Comparison of ENCODE assay signal across 1 cellular context in genomic region chr2:230650585-230651137, GRCh38.
TF ChIP-seq lines count a peak whose summit lies in the region.

No MANE protein-coding gene starts in this region.

TF ChIP-seq in H1, 55 proteins besides CTCF, POLR2A, EP300 and RAD21 (continued from another document):
- TF ChIP-seq, protein P1, sequence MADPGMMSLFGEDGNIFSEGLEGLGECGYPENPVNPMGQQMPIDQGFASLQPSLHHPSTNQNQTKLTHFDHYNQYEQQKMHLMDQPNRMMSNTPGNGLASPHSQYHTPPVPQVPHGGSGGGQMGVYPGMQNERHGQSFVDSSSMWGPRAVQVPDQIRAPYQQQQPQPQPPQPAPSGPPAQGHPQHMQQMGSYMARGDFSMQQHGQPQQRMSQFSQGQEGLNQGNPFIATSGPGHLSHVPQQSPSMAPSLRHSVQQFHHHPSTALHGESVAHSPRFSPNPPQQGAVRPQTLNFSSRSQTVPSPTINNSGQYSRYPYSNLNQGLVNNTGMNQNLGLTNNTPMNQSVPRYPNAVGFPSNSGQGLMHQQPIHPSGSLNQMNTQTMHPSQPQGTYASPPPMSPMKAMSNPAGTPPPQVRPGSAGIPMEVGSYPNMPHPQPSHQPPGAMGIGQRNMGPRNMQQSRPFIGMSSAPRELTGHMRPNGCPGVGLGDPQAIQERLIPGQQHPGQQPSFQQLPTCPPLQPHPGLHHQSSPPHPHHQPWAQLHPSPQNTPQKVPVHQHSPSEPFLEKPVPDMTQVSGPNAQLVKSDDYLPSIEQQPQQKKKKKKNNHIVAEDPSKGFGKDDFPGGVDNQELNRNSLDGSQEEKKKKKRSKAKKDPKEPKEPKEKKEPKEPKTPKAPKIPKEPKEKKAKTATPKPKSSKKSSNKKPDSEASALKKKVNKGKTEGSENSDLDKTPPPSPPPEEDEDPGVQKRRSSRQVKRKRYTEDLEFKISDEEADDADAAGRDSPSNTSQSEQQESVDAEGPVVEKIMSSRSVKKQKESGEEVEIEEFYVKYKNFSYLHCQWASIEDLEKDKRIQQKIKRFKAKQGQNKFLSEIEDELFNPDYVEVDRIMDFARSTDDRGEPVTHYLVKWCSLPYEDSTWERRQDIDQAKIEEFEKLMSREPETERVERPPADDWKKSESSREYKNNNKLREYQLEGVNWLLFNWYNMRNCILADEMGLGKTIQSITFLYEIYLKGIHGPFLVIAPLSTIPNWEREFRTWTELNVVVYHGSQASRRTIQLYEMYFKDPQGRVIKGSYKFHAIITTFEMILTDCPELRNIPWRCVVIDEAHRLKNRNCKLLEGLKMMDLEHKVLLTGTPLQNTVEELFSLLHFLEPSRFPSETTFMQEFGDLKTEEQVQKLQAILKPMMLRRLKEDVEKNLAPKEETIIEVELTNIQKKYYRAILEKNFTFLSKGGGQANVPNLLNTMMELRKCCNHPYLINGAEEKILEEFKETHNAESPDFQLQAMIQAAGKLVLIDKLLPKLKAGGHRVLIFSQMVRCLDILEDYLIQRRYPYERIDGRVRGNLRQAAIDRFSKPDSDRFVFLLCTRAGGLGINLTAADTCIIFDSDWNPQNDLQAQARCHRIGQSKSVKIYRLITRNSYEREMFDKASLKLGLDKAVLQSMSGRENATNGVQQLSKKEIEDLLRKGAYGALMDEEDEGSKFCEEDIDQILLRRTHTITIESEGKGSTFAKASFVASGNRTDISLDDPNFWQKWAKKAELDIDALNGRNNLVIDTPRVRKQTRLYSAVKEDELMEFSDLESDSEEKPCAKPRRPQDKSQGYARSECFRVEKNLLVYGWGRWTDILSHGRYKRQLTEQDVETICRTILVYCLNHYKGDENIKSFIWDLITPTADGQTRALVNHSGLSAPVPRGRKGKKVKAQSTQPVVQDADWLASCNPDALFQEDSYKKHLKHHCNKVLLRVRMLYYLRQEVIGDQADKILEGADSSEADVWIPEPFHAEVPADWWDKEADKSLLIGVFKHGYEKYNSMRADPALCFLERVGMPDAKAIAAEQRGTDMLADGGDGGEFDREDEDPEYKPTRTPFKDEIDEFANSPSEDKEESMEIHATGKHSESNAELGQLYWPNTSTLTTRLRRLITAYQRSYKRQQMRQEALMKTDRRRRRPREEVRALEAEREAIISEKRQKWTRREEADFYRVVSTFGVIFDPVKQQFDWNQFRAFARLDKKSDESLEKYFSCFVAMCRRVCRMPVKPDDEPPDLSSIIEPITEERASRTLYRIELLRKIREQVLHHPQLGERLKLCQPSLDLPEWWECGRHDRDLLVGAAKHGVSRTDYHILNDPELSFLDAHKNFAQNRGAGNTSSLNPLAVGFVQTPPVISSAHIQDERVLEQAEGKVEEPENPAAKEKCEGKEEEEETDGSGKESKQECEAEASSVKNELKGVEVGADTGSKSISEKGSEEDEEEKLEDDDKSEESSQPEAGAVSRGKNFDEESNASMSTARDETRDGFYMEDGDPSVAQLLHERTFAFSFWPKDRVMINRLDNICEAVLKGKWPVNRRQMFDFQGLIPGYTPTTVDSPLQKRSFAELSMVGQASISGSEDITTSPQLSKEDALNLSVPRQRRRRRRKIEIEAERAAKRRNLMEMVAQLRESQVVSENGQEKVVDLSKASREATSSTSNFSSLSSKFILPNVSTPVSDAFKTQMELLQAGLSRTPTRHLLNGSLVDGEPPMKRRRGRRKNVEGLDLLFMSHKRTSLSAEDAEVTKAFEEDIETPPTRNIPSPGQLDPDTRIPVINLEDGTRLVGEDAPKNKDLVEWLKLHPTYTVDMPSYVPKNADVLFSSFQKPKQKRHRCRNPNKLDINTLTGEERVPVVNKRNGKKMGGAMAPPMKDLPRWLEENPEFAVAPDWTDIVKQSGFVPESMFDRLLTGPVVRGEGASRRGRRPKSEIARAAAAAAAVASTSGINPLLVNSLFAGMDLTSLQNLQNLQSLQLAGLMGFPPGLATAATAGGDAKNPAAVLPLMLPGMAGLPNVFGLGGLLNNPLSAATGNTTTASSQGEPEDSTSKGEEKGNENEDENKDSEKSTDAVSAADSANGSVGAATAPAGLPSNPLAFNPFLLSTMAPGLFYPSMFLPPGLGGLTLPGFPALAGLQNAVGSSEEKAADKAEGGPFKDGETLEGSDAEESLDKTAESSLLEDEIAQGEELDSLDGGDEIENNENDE (IDR thresholded peaks at IDR 0.05; ENCODE audit: insufficient replicate concordance, low read length) = no peak
- TF ChIP-seq NANOG (IDR thresholded peaks at IDR 0.05; ENCODE audit: insufficient read depth, low read depth, low read length, poor library complexity, severe bottlenecking) (no peak), EZH2 (IDR thresholded peaks at IDR 0.05; ENCODE audit: low read depth, low read length, severe bottlenecking) (no peak), HDAC6 (IDR thresholded peaks at IDR 0.05; ENCODE audit: low read depth, low read length) (no peak), SRF (IDR thresholded peaks at IDR 0.05; ENCODE audit: low read depth, low read length) (no peak), ASH2L (IDR thresholded peaks at IDR 0.05; ENCODE audit: low read length) (no peak), CBX8 (IDR thresholded peaks at IDR 0.05; ENCODE audit: borderline replicate concordance, low read depth, low read length) (no peak), NRF1 (IDR thresholded peaks at IDR 0.05; ENCODE audit: low read depth, low read length) (no peak), YY1 (IDR thresholded peaks at IDR 0.05; ENCODE audit: low read depth, low read length) (no peak), TAF7 (optimal IDR thresholded peaks at IDR 0.05; ENCODE audit: borderline replicate concordance, low read depth, low read length) (no peak), BRCA1 (IDR thresholded peaks at IDR 0.05; ENCODE audit: low read depth, low read length) (no peak), TBP (IDR thresholded peaks at IDR 0.05; ENCODE audit: low read depth, low read length) (no peak), KDM1A (IDR thresholded peaks at IDR 0.05; ENCODE audit: borderline replicate concordance, low read length) (no peak), TEAD4 (IDR thresholded peaks at IDR 0.05; ENCODE audit: low read depth, low read length) (no peak), PHF8 (conservative IDR thresholded peaks at IDR 0.05; ENCODE audit: low read depth, low read length) (no peak), BCL11A (IDR thresholded peaks at IDR 0.05; ENCODE audit: low read depth in 2 of 2, low read length in 2 of 2) (no peak), ATF2 (IDR thresholded peaks at IDR 0.05; ENCODE audit: low read length) (no peak)
- TF ChIP-seq, protein P2, sequence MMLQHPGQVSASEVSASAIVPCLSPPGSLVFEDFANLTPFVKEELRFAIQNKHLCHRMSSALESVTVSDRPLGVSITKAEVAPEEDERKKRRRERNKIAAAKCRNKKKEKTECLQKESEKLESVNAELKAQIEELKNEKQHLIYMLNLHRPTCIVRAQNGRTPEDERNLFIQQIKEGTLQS (IDR thresholded peaks at IDR 0.05; ENCODE audit: insufficient read depth, low read depth, low read length) = no peak
TF ChIP-seq in H1: peak in this region for 0.
